16 cellular contexts compared by ENCODE assay signal in the genomic region with DNA sequence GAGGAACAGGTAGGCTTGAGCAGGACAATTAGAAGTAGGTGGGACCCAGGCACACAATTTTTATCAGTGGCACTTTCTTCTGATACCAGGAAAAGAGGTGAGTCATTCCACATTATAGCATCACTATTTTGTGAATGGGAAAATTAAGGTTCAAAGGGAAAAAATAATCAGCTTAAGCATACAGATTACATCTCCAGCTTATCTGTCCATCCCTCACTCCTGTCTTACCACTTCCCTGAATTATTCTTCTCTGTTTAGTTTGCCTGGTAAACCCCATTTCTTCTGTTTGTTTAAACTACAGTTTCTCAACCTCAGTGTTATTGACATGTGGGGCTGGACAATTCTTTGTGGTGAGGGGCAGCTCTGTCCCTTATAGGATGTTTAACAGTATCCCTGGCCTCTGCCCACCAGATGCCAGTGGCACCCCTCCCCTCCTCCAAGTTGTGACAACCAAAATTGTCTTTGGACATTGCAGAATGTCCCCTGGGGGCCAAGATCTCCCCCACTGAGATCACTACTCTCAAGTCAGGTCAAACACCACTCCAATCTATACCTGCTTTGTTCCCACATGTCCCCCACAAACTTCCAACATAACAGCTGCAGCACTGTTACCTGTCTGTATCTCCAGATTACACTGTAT. TPM values are rescaled to one million over a fixed set of nuclear protein-coding genes. Genes with fewer than 3 reads are reported as not detected.
DNase-seq lines count a peak whose midpoint lies in the region; ATAC-seq and TF ChIP-seq lines count a peak whose summit lies in the region.
"Had no signal": no experiment of that assay in that cellular context is flagged by ENCODE, and none has a peak within 500 bp of the region (broad histone marks: within the 10 kb centered on the region; RNA-seq: fewer than 3 reads in every experiment).

No MANE protein-coding gene starts in this region.

- CTCF ChIA-PET in activated CD8-positive, alpha-beta memory T cell treated with anti-CD3 and anti-CD28 coated beads, Interleukin-2, amount 10 ng/mL, durations not matched to agents 7 days and 5 days (lab: Charles Lee), result interaction anchor here (1.8 to 3.7 kb wide), 5 partner anchors 9 to 208 kb away, joined by 4 to 21 read pairs (median 5); partner anchors contain the start of gene XBP1

- peak overlapping the region; percentile 85 for H3K4me2 ChIP-seq in Loucy (ENCODE audit: low read depth, low read length, poor library complexity, severe bottlenecking)

- H3K9me2 ChIP-seq in Loucy (replicated peaks; ENCODE audit: low read depth, low read length), result no peaks in the 10 kb centered on the region

- H3K79me2 ChIP-seq in Loucy (ENCODE audit: insufficient read depth, low read length), result peaks cover 38% of the 10 kb centered on the region

- H3K4me3 ChIP-seq in Loucy (ENCODE audit: low read length, poor library complexity, severe bottlenecking) (peak overlapping the region; percentile 3), stomach (no peak overlapping the region)
- H3K4me3 ChIP-seq: esophagus muscularis mucosa, SJCRH30 had no signal

- H3K9me3 Mint-ChIP-seq in activated CD8-positive, alpha-beta memory T cell treated with anti-CD3 and anti-CD28 coated beads, Interleukin-2, amount 10 ng/mL, durations not matched to agents 7 days and 5 days (ENCODE audit: low read depth), result no peaks in the 10 kb centered on the region
- H3K9me3 Mint-ChIP-seq in immature natural killer cell, result no peaks in the 10 kb centered on the region
- H3K9me3 Mint-ChIP-seq in stimulated activated effector memory CD8-positive, alpha-beta T cell treated with anti-CD3 and anti-CD28 coated beads, Interleukin-12 subunit alpha, Interleukin-12 subunit beta, amount 100 ng/mL, for 72 hours, result no peaks in the 10 kb centered on the region
- H3K9me3 Mint-ChIP-seq: activated naive CD4-positive, alpha-beta T cell treated with anti-CD3 and anti-CD28 coated beads, Interleukin-2, amount 50 U/mL, for 24 hours had no signal

- H3K27me3 Mint-ChIP-seq in activated CD8-positive, alpha-beta memory T cell treated with anti-CD3 and anti-CD28 coated beads, Interleukin-2, amount 10 ng/mL, durations not matched to agents 7 days and 5 days, result no peaks in the 10 kb centered on the region
- H3K27me3 Mint-ChIP-seq in immature natural killer cell (ENCODE audit: low read depth in 3 of 3), result peaks cover 0 to 13% (median 13%) of the 10 kb centered on the region in 3 donors
- H3K27me3 Mint-ChIP-seq: activated naive CD4-positive, alpha-beta T cell treated with anti-CD3 and anti-CD28 coated beads, Interleukin-2, amount 50 U/mL, for 24 hours had no signal

- H3K9me3 ChIP-seq in Loucy (ENCODE audit: insufficient read depth, low read depth, low read length) (no peaks in the 10 kb centered on the region), stomach (no peaks in the 10 kb centered on the region)
- H3K9me3 ChIP-seq: esophagus muscularis mucosa, neutrophil, SJCRH30 had no signal

- H3K27me3 ChIP-seq in Loucy (ENCODE audit: insufficient read depth, low read length, poor library complexity, severe bottlenecking) (no peaks in the 10 kb centered on the region), stomach (no peaks in the 10 kb centered on the region)
- H3K27me3 ChIP-seq: esophagus muscularis mucosa, neutrophil, SJCRH30 had no signal

- in situ Hi-C loops in GM13976 (cut with MboI; ENCODE audit: low sequenced_read_pairs, unreplicated experiment), result loop anchor here (25.0 kb wide), 1 partner anchor 922 kb away; no protein-coding TSS in a partner anchor

- H3K4me1 Mint-ChIP-seq in activated CD8-positive, alpha-beta memory T cell treated with anti-CD3 and anti-CD28 coated beads, Interleukin-2, amount 10 ng/mL, durations not matched to agents 7 days and 5 days, result peaks cover 58% of the 10 kb centered on the region
- peaks cover 58 to 70% of the 10 kb centered on the region in 2 donors for H3K4me1 Mint-ChIP-seq in immature natural killer cell
- peaks cover 46% of the 10 kb centered on the region for H3K4me1 Mint-ChIP-seq in stimulated activated effector memory CD8-positive, alpha-beta T cell treated with anti-CD3 and anti-CD28 coated beads, Interleukin-12 subunit alpha, Interleukin-12 subunit beta, amount 100 ng/mL, for 72 hours

- peaks cover 34% of the 10 kb centered on the region for H3K36me3 Mint-ChIP-seq in activated CD8-positive, alpha-beta memory T cell treated with anti-CD3 and anti-CD28 coated beads, Interleukin-2, amount 10 ng/mL, durations not matched to agents 7 days and 5 days
- H3K36me3 Mint-ChIP-seq in immature natural killer cell, result peaks cover 6 to 13% (median 9%) of the 10 kb centered on the region in 3 donors
- peaks cover 25% of the 10 kb centered on the region for H3K36me3 Mint-ChIP-seq in stimulated activated effector memory CD8-positive, alpha-beta T cell treated with anti-CD3 and anti-CD28 coated beads, Interleukin-12 subunit alpha, Interleukin-12 subunit beta, amount 100 ng/mL, for 72 hours

- H3K4me1 ChIP-seq in Loucy (ENCODE audit: insufficient read depth, low read length, poor library complexity, severe bottlenecking) (peaks cover 55% of the 10 kb centered on the region), stomach (peaks cover 41 to 69% (median 43%) of the 10 kb centered on the region in 4 donors)
- H3K4me1 ChIP-seq: SJCRH30 had no signal

- no peak overlapping the region for H2AFZ ChIP-seq in Loucy (ENCODE audit: low read length)

- intact Hi-C loops in stomach (cut with DNase I; ENCODE audit: low total_unique reads), result no loop called here

- TF ChIP-seq CTCF in Loucy (conservative IDR thresholded peaks at IDR 0.05; ENCODE audit: low read length) (no peak), stomach (IDR thresholded peaks at IDR 0.05) (no peak), GM13976 (IDR thresholded peaks at IDR 0.05; ENCODE audit: borderline replicate concordance, control extremely low read depth, extremely low read depth, insufficient read depth, missing control alignments) (no peak)

- TF ChIP-seq EP300 in stomach (IDR thresholded peaks at IDR 0.05), result no peak

- DNase-seq in activated CD8-positive, alpha-beta memory T cell treated with anti-CD3 and anti-CD28 coated beads, Interleukin-2, amount 10 ng/mL, durations not matched to agents 7 days and 5 days, result no peak
- no peak for DNase-seq in activated CD8-positive, alpha-beta memory T cell treated with anti-CD3 and anti-CD28 coated beads, Interleukin-2, amount 50 U/mL, for 4 hours
- DNase-seq in immature natural killer cell (no peak), stomach (no peak), GM13976 (ENCODE audit: low spot score) (no peak)
- DNase-seq in stimulated activated effector memory CD8-positive, alpha-beta T cell treated with anti-CD3 and anti-CD28 coated beads, Interleukin-12 subunit alpha, Interleukin-12 subunit beta, amount 100 ng/mL, for 72 hours (ENCODE audit: low spot score in 2 of 2), result no peak
- DNase-seq: glutamatergic neuron, NCI-H1048, NCI-H69, right cardiac atrium, SJCRH30 had no signal

- no peak for ATAC-seq in activated CD8-positive, alpha-beta memory T cell treated with anti-CD3 and anti-CD28 coated beads, Interleukin-2, amount 10 ng/mL, durations not matched to agents 7 days and 5 days
- ATAC-seq in GM18868 (IDR thresholded peaks at IDR 0.05; ENCODE audit: unreplicated experiment), result no peak
- ATAC-seq in stimulated activated effector memory CD8-positive, alpha-beta T cell treated with anti-CD3 and anti-CD28 coated beads, Interleukin-12 subunit alpha, Interleukin-12 subunit beta, amount 100 ng/mL, for 72 hours, result no peak
- ATAC-seq: right cardiac atrium had no signal

- peaks cover 29% of the 10 kb centered on the region for H3F3A ChIP-seq in Loucy (ENCODE audit: low read depth)

- H3K9ac ChIP-seq in Loucy (ENCODE audit: low read depth, low read length, poor library complexity, severe bottlenecking), result peak overlapping the region; percentile 89

- H3K27ac ChIP-seq in stomach, result peak overlapping the region; percentile 36 to 70 (median 59)
- H3K27ac ChIP-seq: esophagus muscularis mucosa, neutrophil, SJCRH30 had no signal

- H3K36me3 ChIP-seq in Loucy (ENCODE audit: insufficient read depth, low read length) (no peaks in the 10 kb centered on the region), stomach (no peaks in the 10 kb centered on the region)
- H3K36me3 ChIP-seq: neutrophil, SJCRH30 had no signal

- peak overlapping the region; percentile 55 for H3K27ac Mint-ChIP-seq in activated CD8-positive, alpha-beta memory T cell treated with anti-CD3 and anti-CD28 coated beads, Interleukin-2, amount 10 ng/mL, durations not matched to agents 7 days and 5 days
- H3K27ac Mint-ChIP-seq in immature natural killer cell, result peak overlapping the region; percentile 35 to 79 (median 74)
- H3K27ac Mint-ChIP-seq in stimulated activated effector memory CD8-positive, alpha-beta T cell treated with anti-CD3 and anti-CD28 coated beads, Interleukin-12 subunit alpha, Interleukin-12 subunit beta, amount 100 ng/mL, for 72 hours, result no peak overlapping the region
- H3K27ac Mint-ChIP-seq: activated naive CD4-positive, alpha-beta T cell treated with anti-CD3 and anti-CD28 coated beads, Interleukin-2, amount 50 U/mL, for 24 hours had no signal

- no peak for TF ChIP-seq POLR2A in stomach (IDR thresholded peaks at IDR 0.05)

- H4K20me1 ChIP-seq in Loucy (ENCODE audit: insufficient read depth, low read length, poor library complexity, severe bottlenecking), result no peaks in the 10 kb centered on the region

- no peak overlapping the region for H3K4me3 Mint-ChIP-seq in activated CD8-positive, alpha-beta memory T cell treated with anti-CD3 and anti-CD28 coated beads, Interleukin-2, amount 10 ng/mL, durations not matched to agents 7 days and 5 days
- peak overlapping the region; percentile 15 to 55 (median 33) for H3K4me3 Mint-ChIP-seq in immature natural killer cell
- no peak overlapping the region for H3K4me3 Mint-ChIP-seq in stimulated activated effector memory CD8-positive, alpha-beta T cell treated with anti-CD3 and anti-CD28 coated beads, Interleukin-12 subunit alpha, Interleukin-12 subunit beta, amount 100 ng/mL, for 72 hours
- H3K4me3 Mint-ChIP-seq: activated naive CD4-positive, alpha-beta T cell treated with anti-CD3 and anti-CD28 coated beads, Interleukin-2, amount 50 U/mL, for 24 hours had no signal

RNA-seq across cellular contexts. Expression of gene XBP1, which starts 8.5 kb away (rescaled TPM):
- total RNA-seq in activated CD8-positive, alpha-beta memory T cell treated with anti-CD3 and anti-CD28 coated beads, Interleukin-2, amount 10 ng/mL, durations not matched to agents 7 days and 5 days, result 100 to 1,000 TPM; 139 to 141 TPM
- polyA plus RNA-seq in immature natural killer cell, result 1,000 to 10,000 TPM in 1 of 3 donors, 100 to 1,000 TPM in 2; 600 to 1,153 (median 962) TPM
- 100 to 1,000 TPM; 134 to 612 (median 387) TPM for total RNA-seq in stomach
- polyA plus RNA-seq in stomach, result 100 to 1,000 TPM; 193 to 230 (median 214) TPM

RNA-seq across cellular contexts. Expression of gene CCDC117, which starts 36.3 kb away (rescaled TPM):
- total RNA-seq in activated CD8-positive, alpha-beta memory T cell treated with anti-CD3 and anti-CD28 coated beads, Interleukin-2, amount 10 ng/mL, durations not matched to agents 7 days and 5 days, result 10 to 100 TPM; 35.5 to 42.4 TPM
- polyA plus RNA-seq in immature natural killer cell, result 10 to 100 TPM; 13.7 to 21.4 (median 14.7) TPM
- 10 to 100 TPM; 11.7 to 28.6 (median 16.2) TPM for total RNA-seq in stomach
- 10 to 100 TPM in 2 of 3 donors, 1 to 10 TPM in 1; 7.1 to 15.1 (median 10.1) TPM for polyA plus RNA-seq in stomach

Comparison
In these comparisons a context has a peak if more than half of its experiments do, and no peak if none do; other contexts are left out.
1. H3K4me3 Mint-ChIP-seq: peak in immature natural killer cell (5 of 5); none in activated CD8-positive, alpha-beta memory T cell treated with anti-CD3 and anti-CD28 coated beads, Interleukin-2, amount 10 ng/mL, durations not matched to agents 7 days and 5 days (single experiment) and stimulated activated effector memory CD8-positive, alpha-beta T cell treated with anti-CD3 and anti-CD28 coated beads, Interleukin-12 subunit alpha, Interleukin-12 subunit beta, amount 100 ng/mL, for 72 hours (single experiment).